10 cellular contexts compared by ENCODE assay signal in genomic region chr7:131606346-131607290, GRCh38. TPM values are rescaled to one million over a fixed set of nuclear protein-coding genes. Genes with fewer than 3 reads are reported as not detected.
DNase-seq lines count a peak whose midpoint lies in the region; ATAC-seq and TF ChIP-seq lines count a peak whose summit lies in the region.
"Had no signal": no experiment of that assay in that cellular context is flagged by ENCODE, and none has a peak within 500 bp of the region (broad histone marks: within the 10 kb centered on the region; RNA-seq: fewer than 3 reads in every experiment).

No MANE protein-coding gene starts in this region.

- no peak overlapping the region for H3K27ac ChIP-seq in foreskin keratinocyte
- H3K27ac ChIP-seq: spleen had no signal

- no peak for TF ChIP-seq CTCF in foreskin keratinocyte (conservative IDR thresholded peaks at IDR 0.05)

- peak overlapping the region; percentile 72 for H3K27ac Mint-ChIP-seq in activated naive CD8-positive, alpha-beta T cell treated with anti-CD3 and anti-CD28 coated beads, Interleukin-2, amount 50 U/mL, for 24 hours
- no peak overlapping the region for H3K27ac Mint-ChIP-seq in activated naive CD8-positive, alpha-beta T cell treated with anti-CD3 and anti-CD28 coated beads for 36 hours
- no peak overlapping the region for H3K27ac Mint-ChIP-seq in stimulated activated naive CD8-positive, alpha-beta T cell treated with anti-CD3 and anti-CD28 coated beads, Interleukin-15, Interleukin-2, amounts not matched to agents 100 ng/mL and 50 ng/mL, for 24 hours

- H3K4me1 ChIP-seq in foreskin keratinocyte: peaks cover 6% of the 10 kb centered on the region
- H3K4me1 ChIP-seq: spleen had no signal

- no peaks in the 10 kb centered on the region for H3K27me3 ChIP-seq in foreskin keratinocyte

- peaks cover 4% of the 10 kb centered on the region for H3K4me1 Mint-ChIP-seq in activated naive CD8-positive, alpha-beta T cell treated with anti-CD3 and anti-CD28 coated beads, Interleukin-2, amount 50 U/mL, for 24 hours
- H3K4me1 Mint-ChIP-seq in activated naive CD8-positive, alpha-beta T cell treated with anti-CD3 and anti-CD28 coated beads for 36 hours: no peaks in the 10 kb centered on the region
- peaks cover 4% of the 10 kb centered on the region for H3K4me1 Mint-ChIP-seq in stimulated activated naive CD8-positive, alpha-beta T cell treated with anti-CD3 and anti-CD28 coated beads, Interleukin-15, Interleukin-2, amounts not matched to agents 100 ng/mL and 50 ng/mL, for 24 hours (ENCODE audit: low read depth)

- no peak overlapping the region for H3K4me3 Mint-ChIP-seq in activated naive CD8-positive, alpha-beta T cell treated with anti-CD3 and anti-CD28 coated beads, Interleukin-2, amount 50 U/mL, for 24 hours
- H3K4me3 Mint-ChIP-seq in activated naive CD8-positive, alpha-beta T cell treated with anti-CD3 and anti-CD28 coated beads for 36 hours: no peak overlapping the region
- H3K4me3 Mint-ChIP-seq in stimulated activated naive CD8-positive, alpha-beta T cell treated with anti-CD3 and anti-CD28 coated beads, Interleukin-15, Interleukin-2, amounts not matched to agents 100 ng/mL and 50 ng/mL, for 24 hours: peak overlapping the region; percentile 15

- ATAC-seq in activated naive CD8-positive, alpha-beta T cell treated with anti-CD3 and anti-CD28 coated beads, Interleukin-2, amount 50 U/mL, for 24 hours: peak; percentile 63
- peak; percentile 65 for ATAC-seq in foreskin keratinocyte
- ATAC-seq in GM21825 (IDR thresholded peaks at IDR 0.05; ENCODE audit: unreplicated experiment): no peak
- ATAC-seq in HG02970 (IDR thresholded peaks at IDR 0.05; ENCODE audit: low FRiP score, unreplicated experiment): no peak

- no peaks in the 10 kb centered on the region for H3K36me3 Mint-ChIP-seq in activated naive CD8-positive, alpha-beta T cell treated with anti-CD3 and anti-CD28 coated beads, Interleukin-2, amount 50 U/mL, for 24 hours (ENCODE audit: low read depth)
- H3K36me3 Mint-ChIP-seq in activated naive CD8-positive, alpha-beta T cell treated with anti-CD3 and anti-CD28 coated beads for 36 hours: no peaks in the 10 kb centered on the region
- H3K36me3 Mint-ChIP-seq in stimulated activated naive CD8-positive, alpha-beta T cell treated with anti-CD3 and anti-CD28 coated beads, Interleukin-15, Interleukin-2, amounts not matched to agents 100 ng/mL and 50 ng/mL, for 24 hours (ENCODE audit: low read depth): no peaks in the 10 kb centered on the region

- H3K9me3 Mint-ChIP-seq in activated naive CD8-positive, alpha-beta T cell treated with anti-CD3 and anti-CD28 coated beads, Interleukin-2, amount 50 U/mL, for 24 hours: no peaks in the 10 kb centered on the region
- H3K9me3 Mint-ChIP-seq in activated naive CD8-positive, alpha-beta T cell treated with anti-CD3 and anti-CD28 coated beads for 36 hours: no peaks in the 10 kb centered on the region
- no peaks in the 10 kb centered on the region for H3K9me3 Mint-ChIP-seq in stimulated activated naive CD8-positive, alpha-beta T cell treated with anti-CD3 and anti-CD28 coated beads, Interleukin-15, Interleukin-2, amounts not matched to agents 100 ng/mL and 50 ng/mL, for 24 hours

- H3K27me3 Mint-ChIP-seq in activated naive CD8-positive, alpha-beta T cell treated with anti-CD3 and anti-CD28 coated beads, Interleukin-2, amount 50 U/mL, for 24 hours: peaks cover 31% of the 10 kb centered on the region
- peaks cover 10% of the 10 kb centered on the region for H3K27me3 Mint-ChIP-seq in activated naive CD8-positive, alpha-beta T cell treated with anti-CD3 and anti-CD28 coated beads for 36 hours
- H3K27me3 Mint-ChIP-seq in stimulated activated naive CD8-positive, alpha-beta T cell treated with anti-CD3 and anti-CD28 coated beads, Interleukin-15, Interleukin-2, amounts not matched to agents 100 ng/mL and 50 ng/mL, for 24 hours: peaks cover 22% of the 10 kb centered on the region

- peak; percentile 10 for DNase-seq in activated naive CD8-positive, alpha-beta T cell treated with anti-CD3 and anti-CD28 coated beads, Interleukin-2, amount 50 U/mL, for 24 hours
- no peak for DNase-seq in activated naive CD8-positive, alpha-beta T cell treated with anti-CD3 and anti-CD28 coated beads for 36 hours
- DNase-seq in OCI-M1 (lab: John Stamatoyannopoulos, UW): peak; percentile 26
- DNase-seq in foreskin keratinocyte: peak; percentile 49 to 76
- no peak for DNase-seq in DMS53 (lab: John Stamatoyannopoulos, UW)
- DNase-seq: SHP77, spleen had no signal

RNA-seq across cellular contexts. Expression of gene PODXL, which starts 50.2 kb away (rescaled TPM):
- total RNA-seq in activated naive CD8-positive, alpha-beta T cell treated with anti-CD3 and anti-CD28 coated beads for 36 hours: under 1 TPM; 0.70 to 0.88 TPM
- 0.53 and 2.3 TPM in 2 replicates for total RNA-seq in foreskin keratinocyte
- polyA plus RNA-seq in foreskin keratinocyte: 0.17 and 0.72 TPM in 2 replicates

Comparison
In these comparisons a context has a peak if more than half of its experiments do, and no peak if none do; other contexts are left out.
1. DNase-seq: peak in activated naive CD8-positive, alpha-beta T cell treated with anti-CD3 and anti-CD28 coated beads, Interleukin-2, amount 50 U/mL, for 24 hours (single experiment), OCI-M1 (single experiment) and foreskin keratinocyte (2 of 2); none in activated naive CD8-positive, alpha-beta T cell treated with anti-CD3 and anti-CD28 coated beads for 36 hours (single experiment) and DMS53 (single experiment).
2. ATAC-seq: peak in activated naive CD8-positive, alpha-beta T cell treated with anti-CD3 and anti-CD28 coated beads, Interleukin-2, amount 50 U/mL, for 24 hours (single experiment) and foreskin keratinocyte (single experiment); none in GM21825 (single experiment) and HG02970 (single experiment).